In genomic region chr2:70926042-70926441, GRCh38 we compare ENCODE assay signal across 21 cellular contexts. TPM values are rescaled to one million over a fixed set of nuclear protein-coding genes. Genes with fewer than 3 reads are reported as not detected.
A peak's percentile ranks its signal among the peaks of the same experiment; 100 is the strongest.
DNase-seq lines count a peak whose midpoint lies in the region; ATAC-seq and TF ChIP-seq lines count a peak whose summit lies in the region.
"Had no signal": no experiment of that assay in that cellular context is flagged by ENCODE, and none has a peak within 500 bp of the region (broad histone marks: within the 10 kb centered on the region; RNA-seq: fewer than 3 reads in every experiment).

No MANE protein-coding gene starts in this region.

- H3K4me3 ChIP-seq in heart left ventricle (no peak overlapping the region), coronary artery (no peak overlapping the region), vagina (no peak overlapping the region)
- H3K4me3 ChIP-seq: HAP-1, MG63, PC-9 had no signal

- H3K27me3 Mint-ChIP-seq in osteocyte (ENCODE audit: unreplicated experiment): no peaks in the 10 kb centered on the region

- TF ChIP-seq CTCF in heart left ventricle (IDR thresholded peaks at IDR 0.05) (no peak), coronary artery (IDR thresholded peaks at IDR 0.05) (no peak), osteocyte (IDR thresholded peaks at IDR 0.05) (no peak), vagina (IDR thresholded peaks at IDR 0.05) (no peak)

- no peaks in the 10 kb centered on the region for H3K9me3 ChIP-seq in heart left ventricle
- no peaks in the 10 kb centered on the region for H3K9me3 ChIP-seq in vagina
- H3K9me3 ChIP-seq: HAP-1, MG63 had no signal

- no peaks in the 10 kb centered on the region for H3K9me3 Mint-ChIP-seq in osteocyte (ENCODE audit: unreplicated experiment)
- H3K9me3 Mint-ChIP-seq: IgD-negative memory B cell had no signal

- H3K4me1 ChIP-seq in heart left ventricle: peaks cover 0 to 9% (median 0%) of the 10 kb centered on the region in 12 donors
- no peaks in the 10 kb centered on the region for H3K4me1 ChIP-seq in vagina
- H3K4me1 ChIP-seq: HAP-1 had no signal

- H3K36me3 Mint-ChIP-seq in osteocyte (ENCODE audit: unreplicated experiment): peaks cover 14% of the 10 kb centered on the region
- H3K36me3 Mint-ChIP-seq: IgD-negative memory B cell had no signal

- 85 to 100% (median 90%) methylated on average over 1 to 2 of the region's 2 CpGs for WGBS in heart left ventricle, 4 donors

- no peaks in the 10 kb centered on the region for H3K4me1 Mint-ChIP-seq in osteocyte (ENCODE audit: unreplicated experiment)

- DNase-seq in cardiac septum (ENCODE audit: low spot score) (peak; percentile 66), heart left ventricle (no peak), coronary artery (ENCODE audit: low spot score) (peak; percentile 52), osteocyte (ENCODE audit: extremely low spot score, unreplicated experiment) (peak; percentile 80), vagina (ENCODE audit: extremely low spot score in 2 of 2) (peak; percentile 18 to 70)
- DNase-seq: DND-41, Kasumi-1, MG63, NCI-H1048, NCI-H1436, NCI-H2029 treated with DMSO at 0.1 percent for 48 hours, NCI-H2171, NCI-H526, PC-9, SIG-M5 had no signal

- H3K27me3 ChIP-seq in heart left ventricle (peaks cover 0 to 3% (median 0%) of the 10 kb centered on the region in 9 donors), vagina (no peaks in the 10 kb centered on the region)
- H3K27me3 ChIP-seq: MG63 had no signal

- H3K36me3 ChIP-seq in heart left ventricle: no peaks in the 10 kb centered on the region
- H3K36me3 ChIP-seq in vagina: no peaks in the 10 kb centered on the region
- H3K36me3 ChIP-seq: HAP-1, MG63 had no signal

- H3K4me3 Mint-ChIP-seq in osteocyte (ENCODE audit: unreplicated experiment): no peak overlapping the region
- H3K4me3 Mint-ChIP-seq: IgD-negative memory B cell had no signal

- H3K27ac ChIP-seq in heart left ventricle (no peak overlapping the region), coronary artery (no peak overlapping the region), vagina (no peak overlapping the region)
- H3K27ac ChIP-seq: C4-2B, PC-9, RWPE1 had no signal

- H3K27ac Mint-ChIP-seq in osteocyte (ENCODE audit: unreplicated experiment): no peak overlapping the region
- H3K27ac Mint-ChIP-seq: IgD-negative memory B cell had no signal

- no peak for ATAC-seq in heart left ventricle
- no peak for ATAC-seq in HG03159 (IDR thresholded peaks at IDR 0.05; ENCODE audit: unreplicated experiment)
- ATAC-seq in HG02798 (IDR thresholded peaks at IDR 0.05; ENCODE audit: poor library complexity, unreplicated experiment): no peak

- intact Hi-C loops in cardiac septum (cut with DNase I): loop anchor here (10.0 kb wide), 1 partner anchor 141 kb away; no protein-coding TSS in a partner anchor
- intact Hi-C loops in heart left ventricle (cut with DNase I): loop anchor here in 2 of 10 donors (10.0 kb wide), 3 partner anchors 141 to 611 kb away; no protein-coding TSS in a partner anchor
- intact Hi-C loops in vagina (cut with DNase I): no loop called here

- no peak for TF ChIP-seq POLR2A in heart left ventricle (IDR thresholded peaks at IDR 0.05)
- TF ChIP-seq POLR2A in vagina (IDR thresholded peaks at IDR 0.05): no peak

RNA-seq across cellular contexts. Expression of gene ATP6V1B1, which starts 9.7 kb away (rescaled TPM):
- total RNA-seq in cardiac septum (0.43 TPM), heart left ventricle (under 1 TPM in 5 of 9 donors, not detected in 4; 0.16 to 0.60 (median 0.48) TPM), osteocyte (6.3 and 6.5 TPM in 2 replicates), vagina (not detected)
- polyA plus RNA-seq in heart left ventricle: 1 to 10 TPM in 1 of 2 donors, under 1 TPM in 1; 0.19 to 1.8 TPM
- polyA plus RNA-seq: IgD-negative memory B cell had no signal

RNA-seq across cellular contexts. Expression of gene VAX2, which starts 25.7 kb away (rescaled TPM):
- total RNA-seq in cardiac septum (0.27 TPM), heart left ventricle (under 1 TPM in 6 of 9 donors, not detected in 3; 0.19 to 0.63 (median 0.55) TPM), osteocyte (5.9 and 8.3 TPM in 2 replicates), vagina (not detected)
- 1 to 10 TPM in 1 of 2 donors, under 1 TPM in 1; 0.08 to 1.1 TPM for polyA plus RNA-seq in heart left ventricle
- total RNA-seq: PC-9 had no signal
- polyA plus RNA-seq: IgD-negative memory B cell had no signal

RNA-seq across cellular contexts. Expression of gene ANKRD53, which starts 52.4 kb away (rescaled TPM):
- total RNA-seq in cardiac septum (0.38 TPM), heart left ventricle (1 to 10 TPM in 2 of 9 donors, under 1 TPM in 5, not detected in 2; 0.28 to 1.8 (median 0.40) TPM), osteocyte (1.9 and 2.7 TPM in 2 replicates), vagina (4.9 TPM)
- under 1 TPM; 0.44 to 0.65 TPM for polyA plus RNA-seq in heart left ventricle
- total RNA-seq: PC-9 had no signal
- polyA plus RNA-seq: IgD-negative memory B cell had no signal

Comparison
In these comparisons a context has a peak if more than half of its experiments do, and no peak if none do; other contexts are left out.
1. DNase-seq: peak in cardiac septum (single experiment), coronary artery (single experiment), osteocyte (single experiment) and vagina (2 of 2); none in heart left ventricle (0 of 5).